ENCODE assay signal across 9 cellular contexts in genomic region chr7:99380032-99380822, GRCh38. TPM values are rescaled to one million over a fixed set of nuclear protein-coding genes. Genes with fewer than 3 reads are reported as not detected.
A peak's percentile ranks its signal among the peaks of the same experiment; 100 is the strongest.
DNase-seq lines count a peak whose midpoint lies in the region; TF ChIP-seq lines count a peak whose summit lies in the region.
"Had no signal": no experiment of that assay in that cellular context is flagged by ENCODE, and none has a peak within 500 bp of the region (broad histone marks: within the 10 kb centered on the region; RNA-seq: fewer than 3 reads in every experiment).

No MANE protein-coding gene starts in this region.

- H3K36me3 Mint-ChIP-seq in immature natural killer cell: peaks cover 0 to 10% (median 8%) of the 10 kb centered on the region in 3 donors

- DNase-seq in GM12864 (ENCODE audit: low read depth) (peak; percentile 89), GM23248 (peak; percentile 85), MV-4-11 (lab: John Stamatoyannopoulos, UW) (peak; percentile 99), adipocyte (ENCODE audit: low read depth) (peak; percentile 40), immature natural killer cell (peak; percentile 35 to 48 (median 37)), NCI-H146 (lab: John Stamatoyannopoulos, UW) (no peak), HT-29 (ENCODE audit: low spot score) (no peak)
- peak; percentile 26 for DNase-seq in stimulated activated CD4-positive, alpha-beta T cell treated with anti-CD3 and anti-CD28 coated beads, Interleukin-4, amount 100 ng/mL, for 1 hour

- peaks cover 56 to 59% of the 10 kb centered on the region in 2 donors for H3K4me1 Mint-ChIP-seq in immature natural killer cell

- H3K36me3 ChIP-seq in GM23248 (ENCODE audit: low read depth) (peaks cover 7% of the 10 kb centered on the region; the same call in 1 of the 2 replicates), adipocyte (ENCODE audit: control insufficient read depth, insufficient read depth, low read length, severe bottlenecking) (peaks cover 11% of the 10 kb centered on the region)

- H3K9me2 ChIP-seq in GM23248 (ENCODE audit: insufficient read depth): no peaks in the 10 kb centered on the region

- peaks cover 82% of the 10 kb centered on the region for H3K79me2 ChIP-seq in GM23248 (ENCODE audit: insufficient read depth)

- H4K20me1 ChIP-seq in GM23248 (ENCODE audit: insufficient read depth): no peaks in the 10 kb centered on the region

- H3K4me3 ChIP-seq in GM12864 (ENCODE audit: low read depth, low read length) (peak overlapping the region; percentile 56), GM23248 (peak overlapping the region; percentile 55), adipocyte (ENCODE audit: low read length) (peak overlapping the region; percentile 67)

- H3K9me3 ChIP-seq in GM23248 (ENCODE audit: low read depth) (no peaks in the 10 kb centered on the region), adipocyte (ENCODE audit: control insufficient read depth, low read length) (no peaks in the 10 kb centered on the region)

- peak overlapping the region; percentile 96 for H3K27ac ChIP-seq in GM23248
- H3K27ac ChIP-seq: VCaP had no signal

- H3K27ac Mint-ChIP-seq in immature natural killer cell: peak overlapping the region; percentile 96 to 99 (median 98)

- peak overlapping the region; percentile 80 to 89 (median 84) for H3K4me3 Mint-ChIP-seq in immature natural killer cell

- H3K9me3 Mint-ChIP-seq in immature natural killer cell: no peaks in the 10 kb centered on the region

- H3K4me1 ChIP-seq in GM23248 (ENCODE audit: insufficient read depth) (peaks cover 34% of the 10 kb centered on the region), adipocyte (ENCODE audit: control insufficient read depth, insufficient read depth, low read length) (peaks cover 34% of the 10 kb centered on the region)

- 23 to 27% methylated on average over 12 of the region's 12 CpGs for WGBS in GM23248 (ENCODE audit: low coverage in 1 of 2, low lambda C conversion rate in 2 of 2, missing lambda C conversion rate in 2 of 2), 2 experiments

- TF ChIP-seq CTCF in GM12864 (IDR thresholded peaks at IDR 0.05; ENCODE audit: low read depth, low read length, missing control alignments): no peak

- H3F3A ChIP-seq in GM23248 (ENCODE audit: insufficient read depth): peaks cover 47% of the 10 kb centered on the region

- H3K27me3 Mint-ChIP-seq in immature natural killer cell (ENCODE audit: low read depth in 3 of 3): peaks cover 0 to 7% (median 6%) of the 10 kb centered on the region in 3 donors

- peak overlapping the region; percentile 76 for H3K4me2 ChIP-seq in GM23248 (ENCODE audit: unreplicated experiment)

- 0 out of 2 replicates have a peak overlapping the region, but pooled peaks have one; percentile 3 for H2AFZ ChIP-seq in GM23248

- H3K27me3 ChIP-seq in GM23248 (replicated peaks; ENCODE audit: insufficient read depth) (no peaks in the 10 kb centered on the region), adipocyte (replicated peaks; ENCODE audit: control insufficient read depth, insufficient read depth, low read length) (no peaks in the 10 kb centered on the region)

- in situ Hi-C loops in GM23248 (cut with MboI): no loop called here

- peak overlapping the region; percentile 79 for H3K9ac ChIP-seq in GM23248
- peak overlapping the region; percentile 90 for H3K9ac ChIP-seq in adipocyte (ENCODE audit: low read length)

RNA-seq across cellular contexts. Expression of gene ARPC1B, which starts 5.7 kb away (rescaled TPM):
- total RNA-seq in GM23248 (2014; rRNA removed; shearing (Covaris generic)): 485 and 630 TPM in 2 replicates
- polyA plus RNA-seq in GM23248 (2016; fragmentation: Nextera tagmentation; extraction: Ambion mirVana) (599 and 639 TPM in 2 replicates), immature natural killer cell (100 to 1,000 TPM; 582 to 834 (median 626) TPM)
- total RNA-seq in HT-29 (2014; rRNA removed; shearing (Covaris generic)): 987 and 1,117 TPM in 2 replicates

RNA-seq across cellular contexts. Expression of gene PDAP1, which starts 28.2 kb away (rescaled TPM):
- total RNA-seq in GM23248 (2014; rRNA removed; shearing (Covaris generic)): 91.3 and 141 TPM in 2 replicates
- 91.0 and 95.5 TPM in 2 replicates for polyA plus RNA-seq in GM23248 (2016; fragmentation: Nextera tagmentation; extraction: Ambion mirVana)
- 10 to 100 TPM; 20.7 to 43.3 (median 30.0) TPM for polyA plus RNA-seq in immature natural killer cell
- 51.2 and 57.8 TPM in 2 replicates for total RNA-seq in HT-29 (2014; rRNA removed; shearing (Covaris generic))

RNA-seq across cellular contexts. Expression of gene BUD31, which starts 28.5 kb away (rescaled TPM):
- 71.8 and 79.4 TPM in 2 replicates for total RNA-seq in GM23248 (2014; rRNA removed; shearing (Covaris generic))
- polyA plus RNA-seq in GM23248 (2016; fragmentation: Nextera tagmentation; extraction: Ambion mirVana) (316 and 318 TPM in 2 replicates), immature natural killer cell (100 to 1,000 TPM; 265 to 362 (median 279) TPM)
- total RNA-seq in HT-29 (2014; rRNA removed; shearing (Covaris generic)): 120 and 130 TPM in 2 replicates

RNA-seq across cellular contexts. Expression of gene ARPC1A, which starts 54.5 kb away (rescaled TPM):
- 155 and 209 TPM in 2 replicates for total RNA-seq in GM23248 (2014; rRNA removed; shearing (Covaris generic))
- 294 and 312 TPM in 2 replicates for polyA plus RNA-seq in GM23248 (2016; fragmentation: Nextera tagmentation; extraction: Ambion mirVana)
- 10 to 100 TPM; 26.6 to 49.2 (median 39.5) TPM for polyA plus RNA-seq in immature natural killer cell
- 120 and 151 TPM in 2 replicates for total RNA-seq in HT-29 (2014; rRNA removed; shearing (Covaris generic))

RNA-seq across cellular contexts. Expression of gene PTCD1, which starts 58.4 kb away (rescaled TPM):
- 5.2 and 13.7 TPM in 2 replicates for total RNA-seq in GM23248 (2014; rRNA removed; shearing (Covaris generic))
- polyA plus RNA-seq in GM23248 (2016; fragmentation: Nextera tagmentation; extraction: Ambion mirVana) (2.6 and 2.8 TPM in 2 replicates), immature natural killer cell (1 to 10 TPM in 2 of 3 donors, under 1 TPM in 1; 0.83 to 3.7 (median 1.4) TPM)
- 18.2 and 22.3 TPM in 2 replicates for total RNA-seq in HT-29 (2014; rRNA removed; shearing (Covaris generic))

Comparison
In these comparisons a context has a peak if more than half of its experiments do, and no peak if none do; other contexts are left out.
1. DNase-seq: peak in GM12864 (single experiment), GM23248 (single experiment), MV-4-11 (single experiment), adipocyte (single experiment), immature natural killer cell (3 of 3) and stimulated activated CD4-positive, alpha-beta T cell treated with anti-CD3 and anti-CD28 coated beads, Interleukin-4, amount 100 ng/mL, for 1 hour (single experiment); none in NCI-H146 (single experiment) and HT-29 (single experiment).
2. Peak in every context shown above with its lines, with median percentiles within 50 percentile points of each other: H3K4me3 ChIP-seq.